ENCODE assay signal across 2 cellular contexts in the genomic region with DNA sequence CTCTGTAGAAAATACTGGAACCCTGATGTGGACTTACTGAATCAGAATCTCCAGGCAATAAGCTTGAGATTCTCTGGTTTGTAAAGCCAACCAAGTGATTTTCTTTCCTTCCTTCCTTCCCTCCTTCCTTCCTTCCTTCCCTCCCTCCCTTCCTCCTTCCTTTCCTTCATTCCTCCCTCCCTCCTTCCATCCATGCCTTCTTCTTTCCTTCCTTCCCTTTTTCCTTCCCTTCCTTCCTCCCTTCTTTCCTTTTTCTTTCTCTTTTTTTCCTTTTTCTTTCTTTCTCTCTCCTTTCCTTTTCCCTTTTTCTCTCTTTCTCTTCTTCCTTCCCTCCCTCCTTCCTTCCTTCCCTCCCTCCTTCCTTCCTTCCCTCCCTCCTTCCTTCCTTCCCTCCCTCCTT.
TF ChIP-seq lines count a peak whose summit lies in the region.

No MANE protein-coding gene starts in this region.

TF ChIP-seq in GM23338, 12 proteins besides CTCF, POLR2A, EP300 and RAD21 (continues in another document):
- TF ChIP-seq, protein P1, sequence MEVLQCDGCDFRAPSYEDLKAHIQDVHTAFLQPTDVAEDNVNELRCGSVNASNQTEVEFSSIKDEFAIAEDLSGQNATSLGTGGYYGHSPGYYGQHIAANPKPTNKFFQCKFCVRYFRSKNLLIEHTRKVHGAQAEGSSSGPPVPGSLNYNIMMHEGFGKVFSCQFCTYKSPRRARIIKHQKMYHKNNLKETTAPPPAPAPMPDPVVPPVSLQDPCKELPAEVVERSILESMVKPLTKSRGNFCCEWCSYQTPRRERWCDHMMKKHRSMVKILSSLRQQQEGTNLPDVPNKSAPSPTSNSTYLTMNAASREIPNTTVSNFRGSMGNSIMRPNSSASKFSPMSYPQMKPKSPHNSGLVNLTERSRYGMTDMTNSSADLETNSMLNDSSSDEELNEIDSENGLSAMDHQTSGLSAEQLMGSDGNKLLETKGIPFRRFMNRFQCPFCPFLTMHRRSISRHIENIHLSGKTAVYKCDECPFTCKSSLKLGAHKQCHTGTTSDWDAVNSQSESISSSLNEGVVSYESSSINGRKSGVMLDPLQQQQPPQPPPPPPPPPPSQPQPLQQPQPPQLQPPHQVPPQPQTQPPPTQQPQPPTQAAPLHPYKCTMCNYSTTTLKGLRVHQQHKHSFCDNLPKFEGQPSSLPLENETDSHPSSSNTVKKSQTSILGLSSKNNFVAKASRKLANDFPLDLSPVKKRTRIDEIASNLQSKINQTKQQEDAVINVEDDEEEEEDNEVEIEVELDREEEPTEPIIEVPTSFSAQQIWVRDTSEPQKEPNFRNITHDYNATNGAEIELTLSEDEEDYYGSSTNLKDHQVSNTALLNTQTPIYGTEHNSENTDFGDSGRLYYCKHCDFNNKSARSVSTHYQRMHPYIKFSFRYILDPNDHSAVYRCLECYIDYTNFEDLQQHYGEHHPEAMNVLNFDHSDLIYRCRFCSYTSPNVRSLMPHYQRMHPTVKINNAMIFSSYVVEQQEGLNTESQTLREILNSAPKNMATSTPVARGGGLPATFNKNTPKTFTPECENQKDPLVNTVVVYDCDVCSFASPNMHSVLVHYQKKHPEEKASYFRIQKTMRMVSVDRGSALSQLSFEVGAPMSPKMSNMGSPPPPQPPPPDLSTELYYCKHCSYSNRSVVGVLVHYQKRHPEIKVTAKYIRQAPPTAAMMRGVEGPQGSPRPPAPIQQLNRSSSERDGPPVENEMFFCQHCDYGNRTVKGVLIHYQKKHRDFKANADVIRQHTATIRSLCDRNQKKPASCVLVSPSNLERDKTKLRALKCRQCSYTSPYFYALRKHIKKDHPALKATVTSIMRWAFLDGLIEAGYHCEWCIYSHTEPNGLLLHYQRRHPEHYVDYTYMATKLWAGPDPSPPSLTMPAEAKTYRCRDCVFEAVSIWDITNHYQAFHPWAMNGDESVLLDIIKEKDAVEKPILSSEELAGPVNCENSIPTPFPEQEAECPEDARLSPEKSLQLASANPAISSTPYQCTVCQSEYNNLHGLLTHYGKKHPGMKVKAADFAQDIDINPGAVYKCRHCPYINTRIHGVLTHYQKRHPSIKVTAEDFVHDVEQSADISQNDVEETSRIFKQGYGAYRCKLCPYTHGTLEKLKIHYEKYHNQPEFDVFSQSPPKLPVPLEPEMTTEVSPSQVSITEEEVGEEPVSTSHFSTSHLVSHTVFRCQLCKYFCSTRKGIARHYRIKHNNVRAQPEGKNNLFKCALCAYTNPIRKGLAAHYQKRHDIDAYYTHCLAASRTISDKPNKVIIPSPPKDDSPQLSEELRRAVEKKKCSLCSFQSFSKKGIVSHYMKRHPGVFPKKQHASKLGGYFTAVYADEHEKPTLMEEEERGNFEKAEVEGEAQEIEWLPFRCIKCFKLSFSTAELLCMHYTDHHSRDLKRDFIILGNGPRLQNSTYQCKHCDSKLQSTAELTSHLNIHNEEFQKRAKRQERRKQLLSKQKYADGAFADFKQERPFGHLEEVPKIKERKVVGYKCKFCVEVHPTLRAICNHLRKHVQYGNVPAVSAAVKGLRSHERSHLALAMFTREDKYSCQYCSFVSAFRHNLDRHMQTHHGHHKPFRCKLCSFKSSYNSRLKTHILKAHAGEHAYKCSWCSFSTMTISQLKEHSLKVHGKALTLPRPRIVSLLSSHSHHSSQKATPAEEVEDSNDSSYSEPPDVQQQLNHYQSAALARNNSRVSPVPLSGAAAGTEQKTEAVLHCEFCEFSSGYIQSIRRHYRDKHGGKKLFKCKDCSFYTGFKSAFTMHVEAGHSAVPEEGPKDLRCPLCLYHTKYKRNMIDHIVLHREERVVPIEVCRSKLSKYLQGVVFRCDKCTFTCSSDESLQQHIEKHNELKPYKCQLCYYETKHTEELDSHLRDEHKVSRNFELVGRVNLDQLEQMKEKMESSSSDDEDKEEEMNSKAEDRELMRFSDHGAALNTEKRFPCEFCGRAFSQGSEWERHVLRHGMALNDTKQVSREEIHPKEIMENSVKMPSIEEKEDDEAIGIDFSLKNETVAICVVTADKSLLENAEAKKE (CRISPR knock-in tag; IDR thresholded peaks at IDR 0.05): no peak
- TF ChIP-seq ZNF331 (CRISPR knock-in tag; IDR thresholded peaks at IDR 0.05; ENCODE audit: low read depth) (no peak), JUNB (IDR thresholded peaks at IDR 0.05; ENCODE audit: unreplicated experiment) (no peak), ZNF114 (CRISPR knock-in tag; IDR thresholded peaks at IDR 0.05) (no peak), STAT1 (IDR thresholded peaks at IDR 0.05; ENCODE audit: unreplicated experiment) (no peak), EZH2phosphoT487 (IDR thresholded peaks at IDR 0.05; ENCODE audit: unreplicated experiment) (no peak), EZH2 (IDR thresholded peaks at IDR 0.05; ENCODE audit: low read depth, unreplicated experiment) (no peak), NANOG (IDR thresholded peaks at IDR 0.05; ENCODE audit: borderline replicate concordance) (no peak), POLR2AphosphoS5 (IDR thresholded peaks at IDR 0.05; ENCODE audit: low read depth) (no peak)
- TF ChIP-seq, protein P2, sequence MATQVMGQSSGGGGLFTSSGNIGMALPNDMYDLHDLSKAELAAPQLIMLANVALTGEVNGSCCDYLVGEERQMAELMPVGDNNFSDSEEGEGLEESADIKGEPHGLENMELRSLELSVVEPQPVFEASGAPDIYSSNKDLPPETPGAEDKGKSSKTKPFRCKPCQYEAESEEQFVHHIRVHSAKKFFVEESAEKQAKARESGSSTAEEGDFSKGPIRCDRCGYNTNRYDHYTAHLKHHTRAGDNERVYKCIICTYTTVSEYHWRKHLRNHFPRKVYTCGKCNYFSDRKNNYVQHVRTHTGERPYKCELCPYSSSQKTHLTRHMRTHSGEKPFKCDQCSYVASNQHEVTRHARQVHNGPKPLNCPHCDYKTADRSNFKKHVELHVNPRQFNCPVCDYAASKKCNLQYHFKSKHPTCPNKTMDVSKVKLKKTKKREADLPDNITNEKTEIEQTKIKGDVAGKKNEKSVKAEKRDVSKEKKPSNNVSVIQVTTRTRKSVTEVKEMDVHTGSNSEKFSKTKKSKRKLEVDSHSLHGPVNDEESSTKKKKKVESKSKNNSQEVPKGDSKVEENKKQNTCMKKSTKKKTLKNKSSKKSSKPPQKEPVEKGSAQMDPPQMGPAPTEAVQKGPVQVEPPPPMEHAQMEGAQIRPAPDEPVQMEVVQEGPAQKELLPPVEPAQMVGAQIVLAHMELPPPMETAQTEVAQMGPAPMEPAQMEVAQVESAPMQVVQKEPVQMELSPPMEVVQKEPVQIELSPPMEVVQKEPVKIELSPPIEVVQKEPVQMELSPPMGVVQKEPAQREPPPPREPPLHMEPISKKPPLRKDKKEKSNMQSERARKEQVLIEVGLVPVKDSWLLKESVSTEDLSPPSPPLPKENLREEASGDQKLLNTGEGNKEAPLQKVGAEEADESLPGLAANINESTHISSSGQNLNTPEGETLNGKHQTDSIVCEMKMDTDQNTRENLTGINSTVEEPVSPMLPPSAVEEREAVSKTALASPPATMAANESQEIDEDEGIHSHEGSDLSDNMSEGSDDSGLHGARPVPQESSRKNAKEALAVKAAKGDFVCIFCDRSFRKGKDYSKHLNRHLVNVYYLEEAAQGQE (IDR thresholded peaks at IDR 0.05; ENCODE audit: unreplicated experiment): no peak

TF ChIP-seq in WTC11, 78 proteins besides CTCF, POLR2A, EP300 and RAD21 (continued from another document):
- TF ChIP-seq, protein P3, sequence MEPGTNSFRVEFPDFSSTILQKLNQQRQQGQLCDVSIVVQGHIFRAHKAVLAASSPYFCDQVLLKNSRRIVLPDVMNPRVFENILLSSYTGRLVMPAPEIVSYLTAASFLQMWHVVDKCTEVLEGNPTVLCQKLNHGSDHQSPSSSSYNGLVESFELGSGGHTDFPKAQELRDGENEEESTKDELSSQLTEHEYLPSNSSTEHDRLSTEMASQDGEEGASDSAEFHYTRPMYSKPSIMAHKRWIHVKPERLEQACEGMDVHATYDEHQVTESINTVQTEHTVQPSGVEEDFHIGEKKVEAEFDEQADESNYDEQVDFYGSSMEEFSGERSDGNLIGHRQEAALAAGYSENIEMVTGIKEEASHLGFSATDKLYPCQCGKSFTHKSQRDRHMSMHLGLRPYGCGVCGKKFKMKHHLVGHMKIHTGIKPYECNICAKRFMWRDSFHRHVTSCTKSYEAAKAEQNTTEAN (CRISPR knock-in tag; IDR thresholded peaks at IDR 0.05): no peak
